ENCODE assay signal across 9 cellular contexts in the genomic region with DNA sequence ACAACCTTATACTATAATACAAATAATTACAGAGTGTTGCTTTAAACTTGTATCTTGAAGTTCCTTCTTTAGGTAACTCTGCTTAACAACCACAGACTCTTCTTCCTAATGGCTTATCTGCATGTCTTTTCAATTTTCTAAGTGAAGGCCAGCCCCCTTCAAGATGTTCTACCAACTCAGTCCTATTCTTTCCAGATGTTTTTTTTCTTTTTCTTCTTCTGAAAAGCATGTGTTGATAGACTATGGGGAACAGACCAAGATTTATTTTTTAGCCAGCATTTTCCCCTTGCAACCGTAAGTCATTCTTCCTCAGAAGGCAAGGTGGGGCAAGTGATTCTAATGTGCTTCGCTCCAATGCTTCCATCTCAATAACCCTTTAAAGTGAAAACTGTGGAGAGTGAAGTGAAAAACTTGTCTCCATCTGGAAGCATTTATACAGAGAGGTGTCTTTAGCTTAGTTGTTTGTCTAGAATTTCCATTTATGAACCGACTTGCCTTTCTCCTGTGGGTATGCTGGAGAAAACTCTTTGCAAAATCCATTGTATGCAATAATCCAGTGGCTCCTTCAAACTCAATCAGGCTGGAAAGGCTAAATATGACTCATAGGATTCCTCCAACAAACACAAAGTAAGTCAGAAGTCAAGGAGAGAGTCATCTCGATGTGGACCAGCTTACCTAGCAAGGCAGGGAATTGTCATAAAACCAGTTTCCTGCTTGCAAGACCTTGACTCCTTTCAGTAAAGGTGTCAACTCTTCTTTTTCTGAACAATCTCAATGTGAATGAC.
A peak's percentile ranks its signal among the peaks of the same experiment; 100 is the strongest.
DNase-seq lines count a peak whose midpoint lies in the region; ATAC-seq and TF ChIP-seq lines count a peak whose summit lies in the region.
"Had no signal": no experiment of that assay in that cellular context is flagged by ENCODE, and none has a peak within 500 bp of the region (broad histone marks: within the 10 kb centered on the region; RNA-seq: fewer than 3 reads in every experiment).

No MANE protein-coding gene starts in this region.

- H3K56ac ChIP-seq in mesendoderm (ENCODE audit: low read length), result no peak overlapping the region

- no peaks in the 10 kb centered on the region for H3K79me1 ChIP-seq in mesendoderm (ENCODE audit: low read length)

- dilution Hi-C loops in mammary epithelial cell (cut with HindIII; ENCODE audit: low sequenced_read_pairs), result loop anchor here (5.0 kb wide), 2 partner anchors 72 to 78 kb away; no protein-coding TSS in a partner anchor

- no peak overlapping the region for H2BK5ac ChIP-seq in mesendoderm (ENCODE audit: low read length)

- H4K8ac ChIP-seq in mesendoderm (ENCODE audit: low read depth, low read length), result no peak overlapping the region

- H3K4me1 ChIP-seq in mammary epithelial cell (ENCODE audit: insufficient read depth, low read length) (peaks cover 61% of the 10 kb centered on the region), mesendoderm (ENCODE audit: control insufficient read depth, low read depth, low read length) (no peaks in the 10 kb centered on the region)

- no peak for TF ChIP-seq CTCF in AG10803 (conservative IDR thresholded peaks at IDR 0.05; ENCODE audit: low read length)
- no peak for TF ChIP-seq CTCF in mammary epithelial cell (conservative IDR thresholded peaks at IDR 0.05 in 1 of 2, IDR thresholded peaks at IDR 0.05 in 1 of 2; ENCODE audit: extremely low read depth in 1 of 2, insufficient read depth in 1 of 2, low read depth in 1 of 2, low read length in 2 of 2)

- DNase-seq in AG10803 (ENCODE audit: low read depth) (peak; percentile 80), mammary epithelial cell (peak; percentile 84), mesendoderm (peak; percentile 75), KBM-7 (no peak), NCI-H2196 treated with DMSO at 0.1 percent for 48 hours (lab: John Stamatoyannopoulos, UW; ENCODE audit: unreplicated experiment) (no peak), superior temporal gyrus (ENCODE audit: extremely low spot score) (no peak)
- DNase-seq: activated CD4-positive, alpha-beta T cell treated with anti-CD3 and anti-CD28 coated beads, Interleukin-2, amount 50 U/mL, for 1 hour had no signal

- H3K4me2 ChIP-seq in mammary epithelial cell (ENCODE audit: insufficient read depth, low read depth, low read length) (peak overlapping the region; percentile 48), mesendoderm (ENCODE audit: low read length) (no peak overlapping the region)

- H3K9ac ChIP-seq in mammary epithelial cell (ENCODE audit: insufficient read depth, low read length), result no peak overlapping the region
- H3K9ac ChIP-seq in mesendoderm (ENCODE audit: low read length), result no peak overlapping the region

- no peak for ATAC-seq in GM21390 (IDR thresholded peaks at IDR 0.05; ENCODE audit: unreplicated experiment)

- in situ Hi-C loops in mammary epithelial cell (cut with MboI; ENCODE audit: low sequenced_read_pairs in 2 of 2) (no loop called here), KBM-7 (cut with MboI; ENCODE audit: low pct_unique_long_range_greater_than_20kb, low sequenced_read_pairs) (no loop called here)

- no peak overlapping the region for H2BK120ac ChIP-seq in mesendoderm (ENCODE audit: low read depth, low read length)

- no peak overlapping the region for H3K4ac ChIP-seq in mesendoderm (ENCODE audit: low read depth, low read length)

- H3K23ac ChIP-seq in mesendoderm (ENCODE audit: low read length), result no peak overlapping the region

- TF ChIP-seq RAD21 in Ishikawa (IDR thresholded peaks at IDR 0.05; ENCODE audit: low read depth), result no peak

- CTCF ChIA-PET in mammary epithelial cell (lab: Charles Lee; ENCODE audit: low non-redundant PET), result no interaction called here

- no peak overlapping the region for H2AK5ac ChIP-seq in mesendoderm (ENCODE audit: low read length)

- H3K79me2 ChIP-seq in mammary epithelial cell (ENCODE audit: insufficient read depth, low read length) (peaks cover 30% of the 10 kb centered on the region), mesendoderm (ENCODE audit: control insufficient read depth, insufficient read depth, low read length) (no peaks in the 10 kb centered on the region)

- no peak overlapping the region for H2AFZ ChIP-seq in mammary epithelial cell (ENCODE audit: low read depth, low read length)

- H3K4me3 ChIP-seq in AG10803 (ENCODE audit: low read length) (no peak overlapping the region), mammary epithelial cell (replicated peaks in 1 of 3; ENCODE audit: insufficient read depth in 1 of 3, low read depth in 2 of 3, low read length in 3 of 3) (no peak overlapping the region), mesendoderm (ENCODE audit: low read length) (no peak overlapping the region)

- no peaks in the 10 kb centered on the region for H3K9me3 ChIP-seq in mammary epithelial cell (replicated peaks; ENCODE audit: insufficient read depth, low read length)

- H3K27me3 ChIP-seq in mammary epithelial cell (ENCODE audit: insufficient read depth, low read length) (no peaks in the 10 kb centered on the region), mesendoderm (ENCODE audit: insufficient read depth, low read length, poor library complexity) (no peaks in the 10 kb centered on the region)

- no peaks in the 10 kb centered on the region for H4K20me1 ChIP-seq in mammary epithelial cell (ENCODE audit: insufficient read depth, low read length)

- no peak overlapping the region for H4K5ac ChIP-seq in mesendoderm (ENCODE audit: low read length)

- peak overlapping the region; percentile 21 for H3K27ac ChIP-seq in mammary epithelial cell (ENCODE audit: insufficient read depth, low read depth, low read length)
- H3K27ac ChIP-seq in mesendoderm (ENCODE audit: low read depth, low read length), result no peak overlapping the region

- intact Hi-C loops in mammary epithelial cell (cut with micrococcal nuclease), result loop anchor here (2.0 kb wide), 1 partner anchor 16 kb away; no protein-coding TSS in a partner anchor

- H3K18ac ChIP-seq in mesendoderm (ENCODE audit: low read length), result no peak overlapping the region

- no peak overlapping the region for H2BK15ac ChIP-seq in mesendoderm (replicated peaks; ENCODE audit: low read depth)

- TF ChIP-seq EP300 in Ishikawa (IDR thresholded peaks at IDR 0.05; ENCODE audit: borderline replicate concordance), result no peak; the same call in 1 of the 2 replicates

- 57% methylated on average over 4 of the region's 4 CpGs for WGBS in mammary epithelial cell (ENCODE audit: low coverage, missing lambda C conversion rate)
- no CpG with 5 or more reads among the region's 4 CpGs for WGBS in mesendoderm (ENCODE audit: extremely low coverage, insufficient coverage, low lambda C conversion rate)

- BruUV-seq in mammary epithelial cell (replicated peaks; lab: Mats Ljungman, UMichigan), result no TSS peak

- no peaks in the 10 kb centered on the region for H3K36me3 ChIP-seq in mammary epithelial cell (ENCODE audit: insufficient read depth, low read length)
- H3K36me3 ChIP-seq in mesendoderm (ENCODE audit: control insufficient read depth, insufficient read depth, low read length), result no peaks in the 10 kb centered on the region

TF ChIP-seq in Ishikawa, 13 proteins besides CTCF, POLR2A, EP300 and RAD21:
- TF ChIP-seq TEAD4 (IDR thresholded peaks at IDR 0.05) (peak; percentile 52; the same call in 1 of the 2 replicates), CEBPB (IDR thresholded peaks at IDR 0.05) (no peak), TCF12 (IDR thresholded peaks at IDR 0.05; ENCODE audit: low read depth) (peak; percentile 51; the same call in 1 of the 2 replicates)
TF ChIP-seq in Ishikawa: peak in this region for 2.

Comparison
In these comparisons a context has a peak if more than half of its experiments do, and no peak if none do; other contexts are left out.
1. DNase-seq: peak in AG10803 (single experiment), mammary epithelial cell (single experiment) and mesendoderm (single experiment); none in KBM-7 (single experiment), NCI-H2196 treated with DMSO at 0.1 percent for 48 hours (single experiment) and superior temporal gyrus (single experiment).